In the genomic region with DNA sequence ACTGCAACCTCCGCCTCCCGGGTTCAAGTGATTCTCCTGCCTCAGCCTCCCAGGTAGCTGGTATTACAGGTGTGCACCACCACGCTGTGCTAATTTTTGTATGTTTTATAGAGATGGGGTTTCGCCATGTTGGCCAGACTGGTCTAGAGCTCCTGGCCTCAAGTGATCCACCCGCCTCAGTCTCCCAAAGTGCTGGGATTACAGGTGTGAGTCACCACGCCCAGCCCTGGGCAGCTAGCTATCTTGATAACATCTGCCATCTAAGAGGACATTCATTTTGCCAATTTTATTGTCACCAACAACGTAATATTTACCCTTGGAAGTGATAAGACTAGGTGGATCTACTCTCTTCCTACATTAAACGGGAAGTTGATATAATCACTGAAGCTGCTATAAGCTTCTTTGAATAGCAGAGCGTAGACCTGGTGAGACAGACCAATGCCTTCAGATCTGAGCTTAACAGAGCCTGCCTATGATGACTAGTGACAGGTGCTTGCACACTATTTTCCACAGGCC, we compare ENCODE assay signal across 15 cellular contexts.
"Had no signal": no experiment of that assay in that cellular context is flagged by ENCODE, and none has a peak within 500 bp of the region (broad histone marks: within the 10 kb centered on the region; RNA-seq: fewer than 3 reads in every experiment).

No MANE protein-coding gene starts in this region.

- DNase-seq: activated CD4-positive, alpha-beta memory T cell treated with anti-CD3 and anti-CD28 coated beads for 36 hours; activated CD4-positive, alpha-beta T cell treated with anti-CD3 and anti-CD28 coated beads for 1 hour; activated CD8-positive, alpha-beta memory T cell treated with anti-CD3 and anti-CD28 coated beads, Interleukin-2, amount 10 ng/mL, durations not matched to agents 7 days and 5 days; activated naive CD4-positive, alpha-beta T cell treated with anti-CD3 and anti-CD28 coated beads, Interleukin-2, amount 10 ng/mL, durations not matched to agents 7 days and 5 days; activated T-cell treated with anti-CD3 and anti-CD28 coated beads, Interleukin-2, amount 50 U/mL, for 1 hour; islet precursor cell; mesenchymal stem cell; stimulated activated naive CD8-positive, alpha-beta T cell treated with anti-CD3 and anti-CD28 coated beads, Interleukin-15, Interleukin-2, amounts not matched to agents 100 U/mL and 50 U/mL, for 24 hours; T-helper 9 cell had no signal

- H3K36me3 ChIP-seq: cardiac muscle cell, left lung, suprapubic skin had no signal

- H3K27me3 ChIP-seq: cardiac muscle cell, left lung, suprapubic skin had no signal

- FAIRE-seq: astrocyte had no signal

- H3K9me3 ChIP-seq: left lung, suprapubic skin had no signal

- ATAC-seq: activated CD8-positive, alpha-beta memory T cell treated with anti-CD3 and anti-CD28 coated beads, Interleukin-2, amount 10 ng/mL, durations not matched to agents 7 days and 5 days; esophagus mucosa; natural killer cell treated with Interleukin-12 subunit alpha and Interleukin-12 subunit beta and Interleukin-15 and Interleukin-18, amount 100 ng/mL, for 72 hours; stimulated activated naive CD8-positive, alpha-beta T cell treated with anti-CD3 and anti-CD28 coated beads, Interleukin-15, Interleukin-2, amounts not matched to agents 100 U/mL and 50 U/mL, for 24 hours had no signal

- H3K4me1 ChIP-seq: suprapubic skin had no signal

- H3K4me3 ChIP-seq: cardiac muscle cell, left lung, suprapubic skin had no signal

- H3K27ac ChIP-seq: cardiac muscle cell, left lung, suprapubic skin had no signal
